12 cellular contexts compared by ENCODE assay signal in the genomic region with DNA sequence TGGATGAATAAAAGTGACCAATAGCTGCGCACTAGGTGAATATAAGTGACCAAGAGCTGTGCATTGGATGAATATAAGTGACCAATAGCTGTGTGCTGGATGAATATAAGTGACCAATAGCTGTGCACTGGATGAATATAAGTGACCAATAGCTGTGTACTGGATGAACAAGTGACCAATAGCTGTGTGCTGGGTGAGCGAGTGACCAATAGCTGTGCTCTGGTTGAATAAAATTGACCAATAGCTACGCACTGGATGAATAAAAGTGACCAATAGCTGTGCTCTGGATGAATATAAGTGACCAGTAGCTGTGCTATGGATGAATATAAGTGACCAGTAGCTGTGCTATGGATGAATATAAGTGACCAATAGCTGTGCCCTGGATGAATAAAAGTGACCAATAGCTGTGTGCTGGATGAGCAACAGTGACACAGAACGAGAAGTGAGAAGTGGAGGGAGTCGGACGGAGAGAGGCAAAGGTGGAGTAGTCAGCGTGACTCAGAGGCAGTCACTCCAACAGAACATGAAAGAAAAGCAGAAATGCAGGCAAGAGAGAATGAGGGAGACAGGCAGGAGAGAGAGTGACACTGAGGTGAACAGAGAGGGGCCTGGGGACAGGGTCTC. TPM values are rescaled to one million over a fixed set of nuclear protein-coding genes. Genes with fewer than 3 reads are reported as not detected.
A peak's percentile ranks its signal among the peaks of the same experiment; 100 is the strongest.
DNase-seq lines count a peak whose midpoint lies in the region; ATAC-seq, FAIRE-seq and TF ChIP-seq lines count a peak whose summit lies in the region.
"Had no signal": no experiment of that assay in that cellular context is flagged by ENCODE, and none has a peak within 500 bp of the region (broad histone marks: within the 10 kb centered on the region; RNA-seq: fewer than 3 reads in every experiment).

No MANE protein-coding gene starts in this region.

- WGBS in GM12878 (ENCODE audit: insufficient coverage, insufficient replicate concordance, low lambda C conversion rate, missing lambda C conversion rate): 43% methylated on average over 7 of the region's 7 CpGs
- WGBS in trophoblast cell (ENCODE audit: extremely low coverage, insufficient coverage, insufficient read length): no CpG with 5 or more reads among the region's 7 CpGs
- WGBS in prostate gland: 85% methylated on average over 7 of the region's 7 CpGs

- H2BK120ac ChIP-seq in trophoblast cell (ENCODE audit: insufficient read depth, low read length, poor library complexity): no peak overlapping the region

- no peak overlapping the region for H2AK5ac ChIP-seq in trophoblast cell (ENCODE audit: low read length)

- ATAC-seq in activated CD4-positive, alpha-beta T cell treated with anti-CD3 and anti-CD28 coated beads for 36 hours: peak; percentile 20
- ATAC-seq in GM12878 (peak; percentile 30), GM18873 (IDR thresholded peaks at IDR 0.05; ENCODE audit: low FRiP score, unreplicated experiment) (no peak)

- TF ChIP-seq POLR2A in NB4 (IDR thresholded peaks at IDR 0.05; ENCODE audit: extremely low read depth, insufficient read length) (no peak), GM12878 (IDR thresholded peaks at IDR 0.05; ENCODE audit: low read depth, low read length) (no peak), prostate gland (IDR thresholded peaks at IDR 0.05) (no peak)

- TF ChIP-seq RAD21 in GM12878 (IDR thresholded peaks at IDR 0.05; ENCODE audit: insufficient read depth, low read depth, low read length): no peak

- H3K79me1 ChIP-seq in trophoblast cell (ENCODE audit: low read length): peaks cover 4% of the 10 kb centered on the region

- H3K27ac ChIP-seq in GM12878 (ENCODE audit: control insufficient read depth, insufficient read depth) (no peak overlapping the region), trophoblast cell (ENCODE audit: low read depth, low read length) (no peak overlapping the region), prostate gland (no peak overlapping the region)
- H3K27ac ChIP-seq: SJCRH30 had no signal

- H3K27me3 Mint-ChIP-seq in activated CD4-positive, alpha-beta T cell treated with anti-CD3 and anti-CD28 coated beads for 36 hours: no peaks in the 10 kb centered on the region
- H3K27me3 Mint-ChIP-seq: type B pancreatic cell had no signal

- H3K4me3 Mint-ChIP-seq in activated CD4-positive, alpha-beta T cell treated with anti-CD3 and anti-CD28 coated beads for 36 hours: no peak overlapping the region
- H3K4me3 Mint-ChIP-seq: type B pancreatic cell had no signal

- no peak overlapping the region for H4K12ac ChIP-seq in trophoblast cell (ENCODE audit: low read depth, low read length)

- H3K14ac ChIP-seq in trophoblast cell (ENCODE audit: low read length): no peak overlapping the region

- no peak overlapping the region for H2BK12ac ChIP-seq in trophoblast cell (ENCODE audit: low read length)

- no peaks in the 10 kb centered on the region for H3K36me3 Mint-ChIP-seq in activated CD4-positive, alpha-beta T cell treated with anti-CD3 and anti-CD28 coated beads for 36 hours (ENCODE audit: low read depth)
- H3K36me3 Mint-ChIP-seq: type B pancreatic cell had no signal

- no peaks in the 10 kb centered on the region for H3K9me3 Mint-ChIP-seq in activated CD4-positive, alpha-beta T cell treated with anti-CD3 and anti-CD28 coated beads for 36 hours (ENCODE audit: low read depth)
- H3K9me3 Mint-ChIP-seq: type B pancreatic cell had no signal

- in situ Hi-C loops in GM12878 (cut with MboI): no loop called here

- RAD21 ChIA-PET in GM12878 (lab: Charles Lee; ENCODE audit: unreplicated experiment): interaction anchor here (1.3 to 2.2 kb wide), 2 partner anchors 17 to 29 kb away, joined by 3 to 7 read pairs; no protein-coding TSS in a partner anchor

- no peaks in the 10 kb centered on the region for H3K36me3 ChIP-seq in GM12878 (ENCODE audit: control insufficient read depth in 2 of 2, insufficient read depth in 2 of 2, low read length in 1 of 2)
- H3K36me3 ChIP-seq in trophoblast cell (ENCODE audit: control insufficient read depth in 1 of 2, insufficient read depth in 2 of 2, low read length in 2 of 2): no peaks in the 10 kb centered on the region
- H3K36me3 ChIP-seq in prostate gland: no peaks in the 10 kb centered on the region
- H3K36me3 ChIP-seq: SJCRH30 had no signal

- H3K4ac ChIP-seq in trophoblast cell (ENCODE audit: low read depth, low read length): no peak overlapping the region

- no peak for TF ChIP-seq EP300 in GM12878 (IDR thresholded peaks at IDR 0.05; ENCODE audit: borderline replicate concordance in 1 of 2, control insufficient read depth in 1 of 2, low read depth in 2 of 2, low read length in 2 of 2)

- H3K9ac ChIP-seq in GM12878 (ENCODE audit: control insufficient read depth, insufficient read depth, low read length): no peak overlapping the region
- H3K9ac ChIP-seq in trophoblast cell (ENCODE audit: low read length): no peak overlapping the region

- peak overlapping the region; percentile 5 for H3K27ac Mint-ChIP-seq in activated CD4-positive, alpha-beta T cell treated with anti-CD3 and anti-CD28 coated beads for 36 hours
- H3K27ac Mint-ChIP-seq: type B pancreatic cell had no signal

- TF ChIP-seq CTCF in NB4 (IDR thresholded peaks at IDR 0.05; ENCODE audit: low read depth, low read length) (no peak), GM12878 (IDR thresholded peaks at IDR 0.05 in 2 of 3, conservative IDR thresholded peaks at IDR 0.05 in 1 of 3; ENCODE audit: control insufficient read depth in 2 of 3, extremely low read depth in 1 of 3, insufficient read depth in 1 of 3, low read depth in 3 of 3, low read length in 3 of 3) (no peak), prostate gland (IDR thresholded peaks at IDR 0.05) (no peak)

- no peak overlapping the region for H4K8ac ChIP-seq in trophoblast cell (ENCODE audit: low read depth, low read length)

- SMC1A ChIA-PET in GM12878 (lab: Charles Lee; ENCODE audit: uncharacterized antibody, unreplicated experiment): interaction anchor here (0.7 to 1.6 kb wide), 9 partner anchors 11 to 70 kb away, joined by 3 to 5 read pairs (median 3); no protein-coding TSS in a partner anchor

- intact Hi-C loops in activated CD4-positive, alpha-beta T cell treated with anti-CD3 and anti-CD28 coated beads for 36 hours (cut with DNase I, micrococcal nuclease): no loop called here
- intact Hi-C loops in GM12878 (cut with micrococcal nuclease; ENCODE audit: unreplicated experiment): no loop called here
- intact Hi-C loops in prostate gland (cut with DNase I): no loop called here

- peak; percentile 18 for FAIRE-seq in GM12878 (lab: Jason Lieb, UNC)

- POLR2A ChIA-PET in activated CD4-positive, alpha-beta T cell treated with anti-CD3 and anti-CD28 coated beads for 36 hours (lab: Charles Lee): interaction anchor here (0.7 kb wide), 1 partner anchor 291 kb away, joined by 3 read pairs; no protein-coding TSS in a partner anchor
- POLR2A ChIA-PET in GM12878 (lab: Charles Lee): interaction anchor here (1.0 to 2.4 kb wide), 3 partner anchors 17 to 52 kb away, joined by 5 to 7 read pairs (median 6); no protein-coding TSS in a partner anchor

- no peak overlapping the region for H3K4me2 ChIP-seq in GM12878 (ENCODE audit: control insufficient read depth, insufficient read depth)
- H3K4me2 ChIP-seq in trophoblast cell (ENCODE audit: low read length): no peak overlapping the region

- H3K4me3 ChIP-seq in NB4 (ENCODE audit: low read depth, low read length) (no peak overlapping the region), GM12878 (no peak overlapping the region), trophoblast cell (ENCODE audit: low read depth, low read length) (no peak overlapping the region), prostate gland (no peak overlapping the region)
- H3K4me3 ChIP-seq: SJCRH30 had no signal

- H3K4me1 ChIP-seq in GM12878 (ENCODE audit: control insufficient read depth, insufficient read depth, low read length) (peaks cover 49% of the 10 kb centered on the region), trophoblast cell (ENCODE audit: control insufficient read depth in 1 of 2, insufficient read depth in 2 of 2, low read length in 2 of 2) (peaks cover 4 to 8% of the 10 kb centered on the region in 2 experiments), prostate gland (replicated peaks) (no peaks in the 10 kb centered on the region)

- no peak overlapping the region for H2BK5ac ChIP-seq in trophoblast cell (ENCODE audit: low read depth, low read length, poor library complexity)

- DNase-seq in activated CD4-positive, alpha-beta T cell treated with anti-CD3 and anti-CD28 coated beads for 36 hours: no peak
- no peak for DNase-seq in activated CD4-positive, alpha-beta T cell treated with anti-CD3 and anti-CD28 coated beads, Interleukin-2, amount 50 U/mL, for 1 hour
- DNase-seq in NB4 (ENCODE audit: low read depth) (peak; percentile 88), GM12878 (ENCODE audit: low read depth, low spot score) (no peak), trophoblast cell (peak; percentile 62 to 66), prostate gland (ENCODE audit: low spot score) (no peak)
- no peak for DNase-seq in effector CD4-positive, alpha-beta T cell
- DNase-seq: cerebellar nuclear complex, NCI-H1417 treated with DMSO at 0.1 percent for 48 hours, SJCRH30 had no signal

- no peaks in the 10 kb centered on the region for H4K20me1 ChIP-seq in GM12878 (ENCODE audit: control insufficient read depth, insufficient read depth)

- H3K27me3 ChIP-seq in GM12878 (replicated peaks in 1 of 2; ENCODE audit: control insufficient read depth in 2 of 2, insufficient read depth in 2 of 2, low read length in 1 of 2): no peaks in the 10 kb centered on the region
- H3K27me3 ChIP-seq in trophoblast cell (ENCODE audit: insufficient read depth, low read length): no peaks in the 10 kb centered on the region
- no peaks in the 10 kb centered on the region for H3K27me3 ChIP-seq in prostate gland (replicated peaks; ENCODE audit: insufficient read depth)

- H3K79me2 ChIP-seq in GM12878 (ENCODE audit: control insufficient read depth, insufficient read depth, low read length) (no peaks in the 10 kb centered on the region), trophoblast cell (ENCODE audit: control insufficient read depth, insufficient read depth, low read length, poor library complexity) (no peaks in the 10 kb centered on the region)

- H2AFZ ChIP-seq in GM12878 (ENCODE audit: control insufficient read depth, low read depth, low read length): no peak overlapping the region
- no peak overlapping the region for H2AFZ ChIP-seq in trophoblast cell (ENCODE audit: insufficient read depth, low read length, poor library complexity)

- no peak overlapping the region for H3K18ac ChIP-seq in trophoblast cell (ENCODE audit: low read length)

- H4K91ac ChIP-seq in trophoblast cell (ENCODE audit: low read depth, low read length): no peak overlapping the region

- CTCF ChIA-PET in activated CD4-positive, alpha-beta T cell treated with anti-CD3 and anti-CD28 coated beads for 36 hours (lab: Charles Lee): interaction anchor here (0.6 to 1.4 kb wide), 5 partner anchors 16 to 529 kb away, joined by 3 to 5 read pairs (median 4); no protein-coding TSS in a partner anchor
- CTCF ChIA-PET in GM12878 (lab: Yijun Ruan, JAX): interaction anchor here (0.6 to 2.9 kb wide), 6 partner anchors 17 to 81 kb away, joined by 3 to 8 read pairs (median 3); no protein-coding TSS in a partner anchor

- H3K4me1 Mint-ChIP-seq in activated CD4-positive, alpha-beta T cell treated with anti-CD3 and anti-CD28 coated beads for 36 hours: peaks cover 63% of the 10 kb centered on the region

- no peaks in the 10 kb centered on the region; the same call in 2 of the 3 replicates for H3K9me3 ChIP-seq in GM12878 (replicated peaks; ENCODE audit: control insufficient read depth, insufficient read depth, low read length)
- H3K9me3 ChIP-seq in trophoblast cell (ENCODE audit: insufficient read depth, low read depth, low read length): no peaks in the 10 kb centered on the region
- H3K9me3 ChIP-seq in prostate gland: no peaks in the 10 kb centered on the region
- H3K9me3 ChIP-seq: SJCRH30 had no signal

- no TSS peak for BruUV-seq in GM12878 (replicated peaks; lab: Mats Ljungman, UMichigan)

- H3K23ac ChIP-seq in trophoblast cell (ENCODE audit: low read length): no peak overlapping the region

RNA-seq across cellular contexts. Expression of a gene that starts 38.5 kb away (rescaled TPM):
- 100 to 1,000 TPM in 1 of 2 experiments, 10 to 100 TPM in 1; 96.5 to 101 TPM for total RNA-seq in activated CD4-positive, alpha-beta T cell treated with anti-CD3 and anti-CD28 coated beads for 36 hours
- 58.6 and 73.2 TPM in 2 replicates for total RNA-seq in GM12878 (2013; cell fraction: nucleolus; rRNA removed)
- 68.6 and 79.7 TPM in 2 replicates for total RNA-seq in GM12878 (2014; rRNA removed)
- total RNA-seq in GM12878 (2014; rRNA removed; fragmentation: Illumina TruSeq; extraction: Trizol): 23.2 and 27.5 TPM in 2 replicates
- 102 and 104 TPM in 2 replicates for total RNA-seq in GM12878 (2021)
- 37.7 TPM for polyA plus RNA-seq in GM12878 (2011; ENCODE audit: low read depth)
- polyA plus RNA-seq in GM12878 (2011; rRNA removed): 29.9 and 57.3 TPM in 2 replicates
- 90.6 and 104 TPM in 2 replicates for polyA plus RNA-seq in GM12878 (2011; cell fraction: cytosol; rRNA removed)
- 86.7 and 88.5 TPM in 2 replicates for polyA plus RNA-seq in GM12878 (2011; cell fraction: nucleus; rRNA removed)
- 96.5 and 121 TPM in 2 replicates for polyA plus RNA-seq in GM12878 (2012)
- 4.3 and 22.9 TPM in 2 replicates for polyA plus RNA-seq in GM12878 (2014; fragmentation: Illumina TruSeq; extraction: Trizol)
- 1 to 10 TPM in 1 of 2 experiments, under 1 TPM in 1; 0.32 to 1.3 TPM for polyA plus RNA-seq in GM12878 (2014; fragmentation: Nextera tagmentation; extraction: Ambion mirVana)
- polyA plus RNA-seq in GM12878 (2014; rRNA removed): 118 and 127 TPM in 2 replicates
- polyA plus RNA-seq in GM12878 (2016; fragmentation: Nextera tagmentation; extraction: Ambion mirVana): 10 to 100 TPM; 10.4 to 13.2 TPM
- polyA minus RNA-seq in GM12878 (2011; rRNA and poly(A)+ RNA removed): 24.3 and 61.6 TPM in 2 replicates
- polyA minus RNA-seq in GM12878 (2011; cell fraction: cytosol; rRNA and poly(A)+ RNA removed): 39.3 and 39.8 TPM in 2 replicates
- polyA minus RNA-seq in GM12878 (2011; cell fraction: nucleus; rRNA and poly(A)+ RNA removed): 16.6 and 21.1 TPM in 2 replicates
- polyA plus RNA-seq in trophoblast cell (2013): 161 TPM in 2 replicates
- 100 to 1,000 TPM in 1 of 2 donors, 10 to 100 TPM in 1; 29.9 to 104 TPM for total RNA-seq in prostate gland

Comparison
In these comparisons a context has a peak if more than half of its experiments do, and no peak if none do; other contexts are left out.
1. DNase-seq: peak in NB4 (single experiment) and trophoblast cell (2 of 2); none in activated CD4-positive, alpha-beta T cell treated with anti-CD3 and anti-CD28 coated beads for 36 hours (single experiment), activated CD4-positive, alpha-beta T cell treated with anti-CD3 and anti-CD28 coated beads, Interleukin-2, amount 50 U/mL, for 1 hour (single experiment), GM12878 (single experiment), prostate gland (single experiment) and effector CD4-positive, alpha-beta T cell (single experiment).